ENCODE assay signal across 8 cellular contexts in genomic region chr1:28370220-28371010, GRCh38. TPM values are rescaled to one million over a fixed set of nuclear protein-coding genes. Genes with fewer than 3 reads are reported as not detected.
DNase-seq lines count a peak whose midpoint lies in the region; FAIRE-seq and TF ChIP-seq lines count a peak whose summit lies in the region.

No MANE protein-coding gene starts in this region.

- H3K79me2 ChIP-seq in endothelial cell of umbilical vein (ENCODE audit: control insufficient read depth, insufficient read depth, low read length) = peaks cover 36% of the 10 kb centered on the region

- BruUV-seq in endothelial cell of umbilical vein (replicated peaks; lab: Mats Ljungman, UMichigan) = TSS peak; percentile 29

- H3K27ac ChIP-seq in WERI-Rb-1 (peak overlapping the region; percentile 92), endothelial cell of umbilical vein (ENCODE audit: insufficient read depth, low read depth, low read length) (peak overlapping the region; percentile 67), tibial artery (peak overlapping the region; percentile 93 to 97)

- no peaks in the 10 kb centered on the region for H3K9me3 ChIP-seq in WERI-Rb-1 (ENCODE audit: severe bottlenecking)
- H3K9me3 ChIP-seq in endothelial cell of umbilical vein (replicated peaks; ENCODE audit: control insufficient read depth, insufficient read depth, low read length) = no peaks in the 10 kb centered on the region
- H3K9me3 ChIP-seq in tibial artery = no peaks in the 10 kb centered on the region

- peak overlapping the region; percentile 88 for H2AFZ ChIP-seq in endothelial cell of umbilical vein (ENCODE audit: low read depth, low read length)

- no peaks in the 10 kb centered on the region for H3K36me3 ChIP-seq in BJ (ENCODE audit: control insufficient read depth, insufficient read depth, low read length)
- peaks cover 18% of the 10 kb centered on the region for H3K36me3 ChIP-seq in WERI-Rb-1
- H3K36me3 ChIP-seq in endothelial cell of umbilical vein (ENCODE audit: control insufficient read depth in 2 of 2, extremely low read depth in 1 of 2, insufficient read depth in 2 of 2, low read length in 2 of 2) = no peaks in the 10 kb centered on the region
- no peaks in the 10 kb centered on the region for H3K36me3 ChIP-seq in tibial artery

- H3K4me3 ChIP-seq in BJ (ENCODE audit: low read depth, low read length) = peak overlapping the region; percentile 63
- peak overlapping the region; percentile 70 for H3K4me3 ChIP-seq in Jurkat, Clone E6-1 (ENCODE audit: low read length)
- H3K4me3 ChIP-seq in WERI-Rb-1 (ENCODE audit: low read depth, low read length) = peak overlapping the region; percentile 89
- H3K4me3 ChIP-seq in endothelial cell of umbilical vein (replicated peaks in 1 of 3; ENCODE audit: insufficient read depth in 1 of 3, low read depth in 1 of 3, low read length in 3 of 3) = peak overlapping the region; percentile 67 to 90 (median 83)
- peak overlapping the region; percentile 80 to 98 for H3K4me3 ChIP-seq in tibial artery

- peak; percentile 48 for FAIRE-seq in endothelial cell of umbilical vein (lab: Jason Lieb, UNC)

- POLR2A ChIA-PET in BJ (lab: Charles Lee) (interaction anchor here (0.6 to 0.8 kb wide), 2 partner anchors 139 to 232 kb away, joined by 7 to 8 read pairs; no protein-coding TSS in a partner anchor), endothelial cell of umbilical vein (lab: Charles Lee) (interaction anchor here (1.1 to 1.5 kb wide), 2 partner anchors 211 kb away, joined by 3 to 10 read pairs; no protein-coding TSS in a partner anchor)

- TF ChIP-seq POLR2A in GM18526 (IDR thresholded peaks at IDR 0.05; ENCODE audit: extremely low read depth, insufficient read length) = peak; percentile 6
- TF ChIP-seq POLR2A in endothelial cell of umbilical vein (IDR thresholded peaks at IDR 0.05; ENCODE audit: low read depth, low read length) = no peak

- H3K4me1 ChIP-seq in endothelial cell of umbilical vein (ENCODE audit: control insufficient read depth, extremely low read depth, insufficient read depth, low read length) (peaks cover 9% of the 10 kb centered on the region), tibial artery (peaks cover 0 to 40% (median 23%) of the 10 kb centered on the region in 4 donors)

- intact Hi-C loops in endothelial cell of umbilical vein (cut with micrococcal nuclease) (loop anchor here (1.0 kb wide), 1 partner anchor 122 kb away; no protein-coding TSS in a partner anchor), tibial artery (cut with DNase I; ENCODE audit: low total_unique reads) (no loop called here)

- H3K4me2 ChIP-seq in endothelial cell of umbilical vein (ENCODE audit: insufficient read depth, low read length) = peak overlapping the region; percentile 69

- DNase-seq in BJ (ENCODE audit: low read depth) (no peak), WERI-Rb-1 (peak; percentile 31), endothelial cell of umbilical vein (ENCODE audit: low read depth, low spot score) (no peak), midbrain (lab: John Stamatoyannopoulos, UW) (peak; percentile 24), tibial artery (peak in 1 of 2 donors; percentile 60), hippocampal formation (lab: John Stamatoyannopoulos, UW) (no peak)
- DNase-seq in Jurkat, Clone E6-1 (ENCODE audit: low read depth, low spot score) = no peak

- CTCF ChIA-PET in BJ (lab: Yijun Ruan, JAX) (interaction anchor here (0.8 to 2.0 kb wide), 3 partner anchors 11 to 214 kb away, joined by 3 to 11 read pairs (median 4); no protein-coding TSS in a partner anchor), endothelial cell of umbilical vein (lab: Charles Lee) (interaction anchor here (0.6 to 5.1 kb wide), 7 partner anchors 11 to 212 kb away, joined by 3 to 54 read pairs (median 3); no protein-coding TSS in a partner anchor)

- H3K9me1 ChIP-seq in endothelial cell of umbilical vein (replicated peaks; ENCODE audit: control insufficient read depth, extremely low read depth, insufficient read depth, low read length) = no peaks in the 10 kb centered on the region

- H3K9ac ChIP-seq in endothelial cell of umbilical vein (replicated peaks; ENCODE audit: extremely low read depth, insufficient read depth, low read length) = peak overlapping the region; percentile 85

- dilution Hi-C loops in endothelial cell of umbilical vein (cut with MboI; ENCODE audit: extremely low pct_ligation_motif_present, low sequenced_read_pairs) = no loop called here

- TF ChIP-seq CTCF in BJ (IDR thresholded peaks at IDR 0.05; ENCODE audit: insufficient read depth, low read depth, low read length) (peak; percentile 39), WERI-Rb-1 (IDR thresholded peaks at IDR 0.05; ENCODE audit: low read depth, low read length) (0 out of 2 replicates have a peak, but pooled peaks have one; percentile 1), endothelial cell of umbilical vein (IDR thresholded peaks at IDR 0.05; ENCODE audit: extremely low read depth in 1 of 2, insufficient read depth in 1 of 2, low read depth in 1 of 2, low read length in 2 of 2) (peak in 1 of 2 donors; percentile 12), tibial artery (IDR thresholded peaks at IDR 0.05) (peak in 1 of 2 experiments; percentile 34)

- H3K27me3 ChIP-seq in BJ (ENCODE audit: control insufficient read depth, insufficient read depth, low read length) = no peaks in the 10 kb centered on the region
- H3K27me3 ChIP-seq in WERI-Rb-1 (ENCODE audit: insufficient read depth, low read depth, severe bottlenecking) = no peaks in the 10 kb centered on the region
- H3K27me3 ChIP-seq in endothelial cell of umbilical vein (ENCODE audit: control insufficient read depth in 2 of 2, insufficient read depth in 2 of 2, low read length in 2 of 2) = no peaks in the 10 kb centered on the region
- no peaks in the 10 kb centered on the region for H3K27me3 ChIP-seq in tibial artery

- H4K20me1 ChIP-seq in endothelial cell of umbilical vein (replicated peaks; ENCODE audit: control insufficient read depth, extremely low read depth, insufficient read depth, low read length) = no peaks in the 10 kb centered on the region

TF ChIP-seq in endothelial cell of umbilical vein, 7 proteins besides CTCF, POLR2A, EP300 and RAD21:
- TF ChIP-seq POLR2AphosphoS5 (IDR thresholded peaks at IDR 0.05; ENCODE audit: insufficient read depth, low read depth, low read length) (no peak), MAX (IDR thresholded peaks at IDR 0.05; ENCODE audit: insufficient read depth, insufficient read length) (no peak)

RNA-seq across cellular contexts. Expression of gene PHACTR4, which starts 0.9 kb away (rescaled TPM):
- 5.2 and 9.1 TPM in 2 replicates for polyA plus RNA-seq in BJ (2011; rRNA removed)
- 8.2 and 11.0 TPM in 2 replicates for polyA minus RNA-seq in BJ (2011; rRNA and poly(A)+ RNA removed)
- polyA plus RNA-seq in Jurkat, Clone E6-1 (2012; ENCODE audit: insufficient read depth, insufficient read length) = 15.8 TPM
- 59.7 and 61.0 TPM in 2 replicates for total RNA-seq in endothelial cell of umbilical vein
- polyA plus RNA-seq in endothelial cell of umbilical vein = 18.2 and 25.4 TPM in 2 replicates
- 23.5 and 25.8 TPM in 2 replicates for polyA plus RNA-seq in endothelial cell of umbilical vein (2011; cell fraction: cytosol; rRNA removed)
- polyA plus RNA-seq in endothelial cell of umbilical vein (2011; cell fraction: nucleus; rRNA removed) = 25.4 and 26.1 TPM in 2 replicates
- 28.3 and 41.3 TPM in 2 replicates for polyA plus RNA-seq in endothelial cell of umbilical vein (2012)
- 32.3 and 41.8 TPM in 2 replicates for polyA minus RNA-seq in endothelial cell of umbilical vein
- 17.5 TPM for polyA minus RNA-seq in endothelial cell of umbilical vein (2011; cell fraction: cytosol; rRNA and poly(A)+ RNA removed)
- 25.8 and 32.2 TPM in 2 replicates for polyA minus RNA-seq in endothelial cell of umbilical vein (2011; cell fraction: nucleus; rRNA and poly(A)+ RNA removed)

RNA-seq across cellular contexts. Expression of gene MED18, which starts 41.6 kb away (rescaled TPM):
- polyA plus RNA-seq in BJ (2011; rRNA removed) = 21.2 and 23.0 TPM in 2 replicates
- polyA minus RNA-seq in BJ (2011; rRNA and poly(A)+ RNA removed) = 25.4 and 44.5 TPM in 2 replicates
- 33.2 TPM for polyA plus RNA-seq in Jurkat, Clone E6-1 (2012; ENCODE audit: insufficient read depth, insufficient read length)
- 12.5 and 15.6 TPM in 2 replicates for total RNA-seq in endothelial cell of umbilical vein
- polyA plus RNA-seq in endothelial cell of umbilical vein = 19.7 and 20.2 TPM in 2 replicates
- 15.3 and 16.2 TPM in 2 replicates for polyA plus RNA-seq in endothelial cell of umbilical vein (2011; cell fraction: cytosol; rRNA removed)
- polyA plus RNA-seq in endothelial cell of umbilical vein (2011; cell fraction: nucleus; rRNA removed) = 10.6 and 11.4 TPM in 2 replicates
- polyA plus RNA-seq in endothelial cell of umbilical vein (2012) = 8.6 and 15.2 TPM in 2 replicates
- 39.5 and 53.9 TPM in 2 replicates for polyA minus RNA-seq in endothelial cell of umbilical vein
- polyA minus RNA-seq in endothelial cell of umbilical vein (2011; cell fraction: cytosol; rRNA and poly(A)+ RNA removed) = 20.4 TPM
- 5.0 and 5.1 TPM in 2 replicates for polyA minus RNA-seq in endothelial cell of umbilical vein (2011; cell fraction: nucleus; rRNA and poly(A)+ RNA removed)

Comparison
In these comparisons a context has a peak if more than half of its experiments do, and no peak if none do; other contexts are left out.
1. DNase-seq: peak in WERI-Rb-1 (single experiment) and midbrain (single experiment); none in BJ (single experiment), Jurkat, Clone E6-1 (single experiment), endothelial cell of umbilical vein (single experiment) and hippocampal formation (0 of 2).
2. Peak in every context shown above with its lines, with median percentiles within 50 percentile points of each other: H3K4me3 ChIP-seq and H3K27ac ChIP-seq.